19 cellular contexts compared by ENCODE assay signal in genomic region chr17:76958974-76959373, GRCh38.
DNase-seq lines count a peak whose midpoint lies in the region; ATAC-seq, FAIRE-seq and TF ChIP-seq lines count a peak whose summit lies in the region.
"Had no signal": no experiment of that assay in that cellular context is flagged by ENCODE, and none has a peak within 500 bp of the region (broad histone marks: within the 10 kb centered on the region; RNA-seq: fewer than 3 reads in every experiment).

No MANE protein-coding gene starts in this region.

- H3K9me3 ChIP-seq in DOHH2 (ENCODE audit: control insufficient read depth, insufficient read depth, low read length) = no peaks in the 10 kb centered on the region
- no peaks in the 10 kb centered on the region for H3K9me3 ChIP-seq in OCI-LY7 (ENCODE audit: low read length)
- H3K9me3 ChIP-seq in neuronal stem cell (replicated peaks in 1 of 2; ENCODE audit: control insufficient read depth in 2 of 2, insufficient read depth in 1 of 2, low read depth in 1 of 2, low read length in 2 of 2) = no peaks in the 10 kb centered on the region
- H3K9me3 ChIP-seq: SJCRH30 had no signal

- H2AK5ac ChIP-seq in neuronal stem cell (ENCODE audit: low read depth, low read length) (no peak overlapping the region), mesendoderm (ENCODE audit: low read length) (no peak overlapping the region)

- intact Hi-C loops in OCI-LY7 (cut with micrococcal nuclease; ENCODE audit: unreplicated experiment) = no loop called here
- intact Hi-C loops in dorsolateral prefrontal cortex (cut with DNase I) = no loop called here

- H3K27me3 ChIP-seq in DOHH2 (ENCODE audit: control insufficient read depth, low read length) = no peaks in the 10 kb centered on the region
- peaks cover 0 to 17% (median 0%) of the 10 kb centered on the region in 45 donors for H3K27me3 ChIP-seq in dorsolateral prefrontal cortex
- H3K27me3 ChIP-seq in neuronal stem cell (ENCODE audit: control insufficient read depth in 3 of 3, insufficient read depth in 3 of 3, low read depth in 1 of 3, low read length in 3 of 3) = no peaks in the 10 kb centered on the region
- no peaks in the 10 kb centered on the region for H3K27me3 ChIP-seq in mesendoderm (ENCODE audit: insufficient read depth, low read length, poor library complexity)

- H3K79me1 ChIP-seq in neuronal stem cell (ENCODE audit: low read depth, low read length) (peaks cover 3% of the 10 kb centered on the region), mesendoderm (ENCODE audit: low read length) (no peaks in the 10 kb centered on the region)

- peak overlapping the region; percentile 31 for H3K18ac ChIP-seq in neuronal stem cell (ENCODE audit: low read length)
- no peak overlapping the region for H3K18ac ChIP-seq in mesendoderm (ENCODE audit: low read length)

- ATAC-seq in GM18909 (IDR thresholded peaks at IDR 0.05; ENCODE audit: poor library complexity, unreplicated experiment) = no peak
- ATAC-seq: K562 had no signal

- no peak overlapping the region for H3K9ac ChIP-seq in neuronal stem cell (ENCODE audit: low read depth, low read length, poor library complexity)
- H3K9ac ChIP-seq in mesendoderm (ENCODE audit: low read length) = no peak overlapping the region

- H3K79me2 ChIP-seq in DOHH2 (ENCODE audit: control insufficient read depth, low read length) = peaks cover 37% of the 10 kb centered on the region
- H3K79me2 ChIP-seq in OCI-LY7 (ENCODE audit: insufficient read depth, low read depth, low read length) = no peaks in the 10 kb centered on the region
- H3K79me2 ChIP-seq in mesendoderm (ENCODE audit: control insufficient read depth, insufficient read depth, low read length) = no peaks in the 10 kb centered on the region

- no peak for DNase-seq in OCI-LY7 (ENCODE audit: low spot score)
- no peak for DNase-seq in dorsolateral prefrontal cortex
- no peak for DNase-seq in neuronal stem cell (ENCODE audit: low spot score)
- DNase-seq in mesendoderm = no peak
- DNase-seq in RWPE1 (ENCODE audit: low spot score) = no peak
- no peak for DNase-seq in RCC 7860 (ENCODE audit: low spot score)
- DNase-seq: COR-L47, DMS 273 treated with DMSO at 0.1 percent for 48 hours, GDM1, NCI-H1105, NCI-H1694, NCI-H510A, NCI-H82, PC-9, SJCRH30 had no signal

- H3K4ac ChIP-seq in neuronal stem cell (ENCODE audit: low read length) (no peak overlapping the region), mesendoderm (ENCODE audit: low read depth, low read length) (no peak overlapping the region)

- no peak overlapping the region for H4K91ac ChIP-seq in neuronal stem cell (ENCODE audit: low read depth, low read length, poor library complexity)

- H4K8ac ChIP-seq in neuronal stem cell (ENCODE audit: low read depth, low read length) (no peak overlapping the region), mesendoderm (ENCODE audit: low read depth, low read length) (no peak overlapping the region)

- H2BK5ac ChIP-seq in neuronal stem cell (ENCODE audit: low read length) = no peak overlapping the region
- no peak overlapping the region for H2BK5ac ChIP-seq in mesendoderm (ENCODE audit: low read length)

- H2AFZ ChIP-seq in OCI-LY7 (ENCODE audit: low read length) (no peak overlapping the region), neuronal stem cell (ENCODE audit: low read length) (peak overlapping the region; percentile 62)
- H2AFZ ChIP-seq: PC-9 had no signal

- peak overlapping the region; percentile 97 for H3K4me2 ChIP-seq in DOHH2 (ENCODE audit: low read length)
- H3K4me2 ChIP-seq in OCI-LY7 (ENCODE audit: low read length) = peak overlapping the region; percentile 85
- no peak overlapping the region for H3K4me2 ChIP-seq in neuronal stem cell (ENCODE audit: insufficient read depth, low read length, poor library complexity, severe bottlenecking)
- no peak overlapping the region for H3K4me2 ChIP-seq in mesendoderm (ENCODE audit: low read length)
- H3K4me2 ChIP-seq: PC-9 had no signal

- no peaks in the 10 kb centered on the region for H3K9me2 ChIP-seq in DOHH2 (replicated peaks; ENCODE audit: control insufficient read depth, low read length)
- H3K9me2 ChIP-seq in OCI-LY7 (ENCODE audit: insufficient read depth, low read length) = no peaks in the 10 kb centered on the region

- WGBS in neuronal stem cell (ENCODE audit: extremely low coverage in 2 of 2, insufficient read length in 2 of 2, insufficient replicate concordance in 1 of 2), 2 donors = no CpG with 5 or more reads among the region's 9 CpGs
- WGBS in mesendoderm (ENCODE audit: extremely low coverage, insufficient coverage, low lambda C conversion rate) = no CpG with 5 or more reads among the region's 9 CpGs

- H3K23ac ChIP-seq in neuronal stem cell (ENCODE audit: low read depth, low read length, poor library complexity) = no peak overlapping the region
- H3K23ac ChIP-seq in mesendoderm (ENCODE audit: low read length) = no peak overlapping the region

- H3K56ac ChIP-seq in mesendoderm (ENCODE audit: low read length) = no peak overlapping the region

- no peak for TF ChIP-seq CTCF in DOHH2 (IDR thresholded peaks at IDR 0.05; ENCODE audit: low read depth, low read length, poor library complexity, severe bottlenecking)
- no peak for TF ChIP-seq CTCF in OCI-LY7 (conservative IDR thresholded peaks at IDR 0.05; ENCODE audit: low read length)
- TF ChIP-seq CTCF in dorsolateral prefrontal cortex (IDR thresholded peaks at IDR 0.05 in 54 of 56, conservative IDR thresholded peaks at IDR 0.05 in 2 of 56; ENCODE audit: low read depth in 1 of 56, partially characterized antibody in 56 of 56) = no peak
- no peak for TF ChIP-seq CTCF in RWPE1 (conservative IDR thresholded peaks at IDR 0.05; ENCODE audit: low read depth)

- no peak overlapping the region for H2BK15ac ChIP-seq in neuronal stem cell (ENCODE audit: low read length)
- no peak overlapping the region for H2BK15ac ChIP-seq in mesendoderm (replicated peaks; ENCODE audit: low read depth)

- no peak for FAIRE-seq in RCC 7860 (lab: Jason Lieb, UNC)
- FAIRE-seq: H1, K562 had no signal

- no peak overlapping the region for H2BK12ac ChIP-seq in neuronal stem cell (ENCODE audit: low read length)

- peaks cover 69% of the 10 kb centered on the region for H3K4me1 ChIP-seq in DOHH2 (ENCODE audit: control insufficient read depth, low read length)
- H3K4me1 ChIP-seq in OCI-LY7 (ENCODE audit: insufficient read depth, low read length, poor library complexity, severe bottlenecking) = peaks cover 29% of the 10 kb centered on the region
- H3K4me1 ChIP-seq in neuronal stem cell (ENCODE audit: control insufficient read depth in 2 of 2, insufficient read depth in 1 of 2, low read depth in 1 of 2, low read length in 2 of 2) = peaks cover 9 to 13% of the 10 kb centered on the region in 2 donors
- no peaks in the 10 kb centered on the region for H3K4me1 ChIP-seq in mesendoderm (ENCODE audit: control insufficient read depth, low read depth, low read length)
- H3K4me1 ChIP-seq: SJCRH30 had no signal

- no peak overlapping the region for H4K5ac ChIP-seq in mesendoderm (ENCODE audit: low read length)

- peaks cover 68% of the 10 kb centered on the region for H3K36me3 ChIP-seq in DOHH2 (ENCODE audit: control insufficient read depth, low read length)
- peaks cover 34% of the 10 kb centered on the region for H3K36me3 ChIP-seq in OCI-LY7 (ENCODE audit: insufficient read depth, low read length)
- no peaks in the 10 kb centered on the region for H3K36me3 ChIP-seq in neuronal stem cell (replicated peaks in 1 of 2; ENCODE audit: control insufficient read depth in 2 of 2, insufficient read depth in 2 of 2, low read length in 2 of 2)
- H3K36me3 ChIP-seq in mesendoderm (ENCODE audit: control insufficient read depth, insufficient read depth, low read length) = no peaks in the 10 kb centered on the region
- H3K36me3 ChIP-seq: SJCRH30 had no signal

- H4K20me1 ChIP-seq in DOHH2 (ENCODE audit: control insufficient read depth, insufficient read depth, low read depth, low read length) (no peaks in the 10 kb centered on the region), OCI-LY7 (ENCODE audit: insufficient read depth, low read length) (no peaks in the 10 kb centered on the region)

- POLR2A ChIA-PET in OCI-LY7 (lab: Charles Lee) (interaction anchor here (0.5 to 4.7 kb wide), 5 partner anchors 9 to 113 kb away, joined by 3 to 40 read pairs (median 3); no protein-coding TSS in a partner anchor), RWPE1 (lab: Yijun Ruan, JAX; ENCODE audit: low non-redundant PET) (no interaction called here)

- no peak overlapping the region for H3K14ac ChIP-seq in neuronal stem cell (ENCODE audit: low read length)

- H3K27ac ChIP-seq in DOHH2 (ENCODE audit: low read depth, low read length) (peak overlapping the region; percentile 92), OCI-LY7 (ENCODE audit: low read depth, low read length, poor library complexity, severe bottlenecking) (peak overlapping the region; percentile 58), dorsolateral prefrontal cortex (peak overlapping the region in 36 of 59 donors; percentile 23 to 89 (median 78)), neuronal stem cell (replicated peaks; ENCODE audit: low read length) (no peak overlapping the region), mesendoderm (ENCODE audit: low read depth, low read length) (no peak overlapping the region), RWPE1 (no peak overlapping the region)
- H3K27ac ChIP-seq: PC-9, SJCRH30 had no signal

- no TSS peak for BruUV-seq in OCI-LY7 (replicated peaks; lab: Mats Ljungman, UMichigan)

- H3F3A ChIP-seq in DOHH2 (ENCODE audit: control insufficient read depth, insufficient read depth) = peaks cover 26% of the 10 kb centered on the region

- H2BK120ac ChIP-seq in neuronal stem cell (ENCODE audit: low read depth, low read length) (no peak overlapping the region), mesendoderm (ENCODE audit: low read depth, low read length) (no peak overlapping the region)

- H3K4me3 ChIP-seq in DOHH2 (ENCODE audit: low read length) = peak overlapping the region; percentile 84
- H3K4me3 ChIP-seq in OCI-LY7 (ENCODE audit: low read depth, low read length, poor library complexity, severe bottlenecking) = peak overlapping the region; percentile 61
- H3K4me3 ChIP-seq in dorsolateral prefrontal cortex = no peak overlapping the region
- H3K4me3 ChIP-seq in neuronal stem cell (ENCODE audit: low read length in 2 of 2) = no peak overlapping the region
- no peak overlapping the region for H3K4me3 ChIP-seq in mesendoderm (ENCODE audit: low read length)
- H3K4me3 ChIP-seq: K562, PC-9, SJCRH30 had no signal

- CTCF ChIA-PET in OCI-LY7 (lab: Charles Lee; ENCODE audit: unreplicated experiment) = interaction anchor here (0.6 kb wide), 1 partner anchor 50 kb away, joined by 5 read pairs; no protein-coding TSS in a partner anchor
- CTCF ChIA-PET in RWPE1 (lab: Yijun Ruan, JAX) = no interaction called here

Comparison
In these comparisons a context has a peak if more than half of its experiments do, and no peak if none do; other contexts are left out.
1. H3K27ac ChIP-seq: peak in DOHH2 (single experiment), OCI-LY7 (single experiment) and dorsolateral prefrontal cortex (36 of 59); none in neuronal stem cell (single experiment), mesendoderm (single experiment) and RWPE1 (single experiment).
2. H3K4me2 ChIP-seq: peak in DOHH2 (single experiment) and OCI-LY7 (single experiment); none in neuronal stem cell (single experiment) and mesendoderm (single experiment).
3. H3K4me3 ChIP-seq: peak in DOHH2 (single experiment) and OCI-LY7 (single experiment); none in dorsolateral prefrontal cortex (0 of 59), neuronal stem cell (0 of 2) and mesendoderm (single experiment).